Comparison of ENCODE assay signal across 8 cellular contexts in the genomic region with DNA sequence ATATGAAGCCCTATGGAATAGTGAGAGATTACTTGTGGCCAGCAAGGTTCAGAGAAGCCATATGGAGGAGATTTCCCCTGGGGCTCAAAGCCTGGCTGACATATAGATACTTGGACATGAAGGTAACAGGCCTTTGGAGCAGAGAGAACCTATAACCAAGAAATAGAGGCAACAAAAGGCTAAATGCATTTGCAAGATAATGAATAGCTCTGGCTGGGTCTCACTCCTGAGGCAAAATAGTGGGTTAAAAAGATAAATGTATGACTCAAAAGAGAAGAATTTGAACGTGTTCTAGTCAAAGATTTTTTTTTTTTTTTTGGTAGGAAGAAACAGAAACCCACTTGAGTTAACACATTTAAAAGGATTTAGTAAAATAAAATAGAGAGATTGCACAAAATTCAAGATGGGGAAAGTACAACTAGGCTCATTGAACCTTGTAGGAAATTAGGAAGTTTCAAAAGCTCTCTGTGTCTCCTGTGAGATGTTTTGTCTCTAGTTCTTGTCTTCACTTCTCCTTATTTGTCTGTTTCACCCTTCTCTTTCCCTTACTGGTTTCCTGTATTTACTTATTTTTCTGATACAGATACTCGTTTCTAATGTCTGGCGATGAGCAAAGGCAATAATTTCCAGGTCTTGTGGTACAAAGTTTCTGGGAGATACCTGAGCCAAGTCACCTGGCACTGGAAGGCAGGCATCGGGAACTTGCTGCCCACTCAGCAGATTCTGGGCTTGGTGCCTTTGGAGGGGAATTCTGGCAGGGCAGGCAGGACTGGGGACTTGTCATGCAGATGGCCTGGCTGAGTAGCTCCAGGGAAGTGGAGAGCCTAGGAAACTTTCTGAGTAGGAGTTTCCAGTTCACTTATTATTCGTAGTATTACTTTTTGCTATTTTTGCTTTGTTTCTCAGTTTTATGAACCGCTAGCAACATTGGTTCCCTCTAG. TPM values are rescaled to one million over a fixed set of nuclear protein-coding genes. Genes with fewer than 3 reads are reported as not detected.
DNase-seq lines count a peak whose midpoint lies in the region; ATAC-seq lines count a peak whose summit lies in the region.

No MANE protein-coding gene starts in this region.

- no peaks in the 10 kb centered on the region for H3K36me3 Mint-ChIP-seq in CD8-positive, alpha-beta memory T cell

- no peaks in the 10 kb centered on the region for H3K36me3 ChIP-seq in CD8-positive, alpha-beta memory T cell (ENCODE audit: insufficient read depth, low read length)

- H3K27ac Mint-ChIP-seq in CD8-positive, alpha-beta memory T cell, result no peak overlapping the region

- H3K4me3 Mint-ChIP-seq in CD8-positive, alpha-beta memory T cell, result no peak overlapping the region

- peaks cover 2 to 3% of the 10 kb centered on the region in 2 donors for H3K27me3 Mint-ChIP-seq in CD8-positive, alpha-beta memory T cell

- no peaks in the 10 kb centered on the region for H3K27me3 ChIP-seq in CD8-positive, alpha-beta memory T cell (ENCODE audit: insufficient read depth, low read length, poor library complexity, severe bottlenecking)

- DNase-seq in NCI-H69 (lab: John Stamatoyannopoulos, UW) (peak; percentile 56), epithelial cell of prostate (ENCODE audit: low read depth, low spot score) (no peak), putamen (ENCODE audit: low spot score) (peak; percentile 63), GM19238 (ENCODE audit: insufficient read length, low spot score) (no peak), COLO829 (ENCODE audit: low spot score) (no peak), cerebellar nuclear complex (lab: John Stamatoyannopoulos, UW) (no peak)
- no peak for DNase-seq in CD8-positive, alpha-beta memory T cell

- no peak overlapping the region for H3K4me3 ChIP-seq in CD8-positive, alpha-beta memory T cell (ENCODE audit: low read length)

- H3K9me3 ChIP-seq in CD8-positive, alpha-beta memory T cell (ENCODE audit: low read length), result no peaks in the 10 kb centered on the region

- POLR2A ChIA-PET in CD8-positive, alpha-beta memory T cell (lab: Charles Lee), result no interaction called here

- CTCF ChIA-PET in CD8-positive, alpha-beta memory T cell (lab: Charles Lee), result interaction anchor here (1.1 kb wide), 1 partner anchor 425 kb away, joined by 4 read pairs; no protein-coding TSS in a partner anchor

- H3K4me1 Mint-ChIP-seq in CD8-positive, alpha-beta memory T cell, result no peaks in the 10 kb centered on the region

- peak; percentile 76 for ATAC-seq in GM21360 (IDR thresholded peaks at IDR 0.05; ENCODE audit: unreplicated experiment)

- no peaks in the 10 kb centered on the region for H3K9me3 Mint-ChIP-seq in CD8-positive, alpha-beta memory T cell

- peak overlapping the region; percentile 4 for H3K27ac ChIP-seq in epithelial cell of prostate
- no peak overlapping the region for H3K27ac ChIP-seq in CD8-positive, alpha-beta memory T cell (ENCODE audit: low read depth, low read length)

- H3K4me1 ChIP-seq in CD8-positive, alpha-beta memory T cell (ENCODE audit: insufficient read depth, low read length), result no peaks in the 10 kb centered on the region

RNA-seq across cellular contexts. Expression of a gene that starts 49.2 kb away (rescaled TPM):
- 10 to 100 TPM; 18.8 to 19.7 TPM for total RNA-seq in CD8-positive, alpha-beta memory T cell
- 2.1 TPM for polyA plus RNA-seq in CD8-positive, alpha-beta memory T cell

Comparison
In these comparisons a context has a peak if more than half of its experiments do, and no peak if none do; other contexts are left out.
1. DNase-seq: peak in NCI-H69 (single experiment) and putamen (single experiment); none in epithelial cell of prostate (single experiment), CD8-positive, alpha-beta memory T cell (0 of 5), GM19238 (single experiment), COLO829 (single experiment) and cerebellar nuclear complex (0 of 2).